ENCODE assay signal across 14 cellular contexts in genomic region chr1:86928819-86929218, GRCh38. TPM values are rescaled to one million over a fixed set of nuclear protein-coding genes. Genes with fewer than 3 reads are reported as not detected.
DNase-seq lines count a peak whose midpoint lies in the region; ATAC-seq, FAIRE-seq and TF ChIP-seq lines count a peak whose summit lies in the region.
"Had no signal": no experiment of that assay in that cellular context is flagged by ENCODE, and none has a peak within 500 bp of the region (broad histone marks: within the 10 kb centered on the region; RNA-seq: fewer than 3 reads in every experiment).

No MANE protein-coding gene starts in this region.

- POLR2A ChIA-PET in HEK293 (lab: Yijun Ruan, JAX): no interaction called here
- POLR2A ChIA-PET in HepG2 (lab: Yijun Ruan, JAX): no interaction called here
- POLR2A ChIA-PET in OCI-LY7 (lab: Charles Lee): interaction anchor here (1.2 kb wide), 1 partner anchor 11 kb away, joined by 3 read pairs; no protein-coding TSS in a partner anchor

- CTCF ChIA-PET in HEK293 (lab: Yijun Ruan, JAX): no interaction called here
- CTCF ChIA-PET in HepG2 (lab: Yijun Ruan, JAX; ENCODE audit: low intra/inter-chr PET ratio, low total read pairs): no interaction called here
- CTCF ChIA-PET in OCI-LY7 (lab: Charles Lee; ENCODE audit: unreplicated experiment): no interaction called here

- TF ChIP-seq RAD21 in HepG2 (CRISPR knock-in tag; IDR thresholded peaks at IDR 0.05): no peak

- intact Hi-C loops in HepG2 (cut with micrococcal nuclease; ENCODE audit: unreplicated experiment): no loop called here
- intact Hi-C loops in OCI-LY7 (cut with micrococcal nuclease; ENCODE audit: unreplicated experiment): no loop called here

- H3K27ac ChIP-seq in HEK293 (ENCODE audit: extremely low read depth, low read depth, low read length) (no peak overlapping the region), SU-DHL-6 (ENCODE audit: low read depth, low read length) (peak overlapping the region; percentile 65; the same call in 1 of the 2 replicates), HepG2 (ENCODE audit: extremely low read length, insufficient read depth, low read length) (no peak overlapping the region), OCI-LY7 (ENCODE audit: low read depth, low read length, poor library complexity, severe bottlenecking) (no peak overlapping the region)
- H3K27ac ChIP-seq: C4-2B had no signal

- in situ Hi-C loops in HepG2 (cut with HindIII; ENCODE audit: extremely low pct_ligation_motif_present, low pct_unique_long_range_greater_than_20kb): no loop called here

- no peak for FAIRE-seq in HepG2 (lab: Jason Lieb, UNC)
- FAIRE-seq: GM12891 had no signal

- peaks cover 76% of the 10 kb centered on the region for H3F3A ChIP-seq in SU-DHL-6 (ENCODE audit: insufficient read depth)

- DNase-seq in HepG2 (ENCODE audit: low spot score): no peak
- DNase-seq in OCI-LY7 (ENCODE audit: low spot score): no peak
- DNase-seq in AG08395 (ENCODE audit: low spot score): no peak
- DNase-seq: ACHN; AML-193; Caco-2; CD4-positive, alpha-beta T cell; GOT3; H9 had no signal

- peaks cover 100% of the 10 kb centered on the region for H3K79me2 ChIP-seq in SU-DHL-6 (ENCODE audit: insufficient read depth, low read length)
- H3K79me2 ChIP-seq in HepG2 (ENCODE audit: insufficient read depth, low read length): peaks cover 100% of the 10 kb centered on the region
- peaks cover 100% of the 10 kb centered on the region for H3K79me2 ChIP-seq in OCI-LY7 (ENCODE audit: insufficient read depth, low read depth, low read length)

- TF ChIP-seq EP300 in HepG2 (IDR thresholded peaks at IDR 0.05; ENCODE audit: low read depth in 2 of 2, low read length in 2 of 2) (no peak), HepG2 (CRISPR knock-in tag; IDR thresholded peaks at IDR 0.05; ENCODE audit: borderline replicate concordance) (no peak)

- TF ChIP-seq CTCF in HEK293 (tag by site-specific recombination; IDR thresholded peaks at IDR 0.05): no peak
- TF ChIP-seq CTCF in SU-DHL-6 (IDR thresholded peaks at IDR 0.05; ENCODE audit: insufficient read depth, low read length, poor library complexity, severe bottlenecking): no peak
- no peak for TF ChIP-seq CTCF in HepG2 (CRISPR knock-in tag; IDR thresholded peaks at IDR 0.05)
- TF ChIP-seq CTCF in OCI-LY7 (conservative IDR thresholded peaks at IDR 0.05; ENCODE audit: low read length): no peak

- WGBS in HepG2 (ENCODE audit: low lambda C conversion rate): 6% methylated on average over 1 of the region's 1 CpG

- no peak overlapping the region for H2AFZ ChIP-seq in SU-DHL-6 (ENCODE audit: low read depth, low read length, severe bottlenecking)
- no peak overlapping the region for H2AFZ ChIP-seq in HepG2 (ENCODE audit: low read length)
- H2AFZ ChIP-seq in OCI-LY7 (ENCODE audit: low read length): no peak overlapping the region

- H3K4me3 ChIP-seq in HEK293 (ENCODE audit: low read depth, low read length): no peak overlapping the region
- H3K4me3 ChIP-seq in SU-DHL-6 (ENCODE audit: insufficient read depth, low read length, poor library complexity, severe bottlenecking): no peak overlapping the region
- H3K4me3 ChIP-seq in HepG2 (replicated peaks in 1 of 3; ENCODE audit: insufficient read depth in 1 of 3, low read depth in 2 of 3, low read length in 3 of 3): peak overlapping the region in 2 of 3 experiments; percentile 16 to 21; a peak in 2 of 6 replicates
- no peak overlapping the region for H3K4me3 ChIP-seq in OCI-LY7 (ENCODE audit: low read depth, low read length, poor library complexity, severe bottlenecking)

- ATAC-seq in HepG2 (no peak), GM19463 (IDR thresholded peaks at IDR 0.05; ENCODE audit: unreplicated experiment) (no peak)

- H3K9ac ChIP-seq in SU-DHL-6 (ENCODE audit: low read length): no peak overlapping the region
- no peak overlapping the region for H3K9ac ChIP-seq in HepG2 (ENCODE audit: insufficient read depth, low read depth, low read length)

- H3K9me2 ChIP-seq in SU-DHL-6 (replicated peaks; ENCODE audit: insufficient read depth, low read length) (no peaks in the 10 kb centered on the region), OCI-LY7 (ENCODE audit: insufficient read depth, low read length) (no peaks in the 10 kb centered on the region)

- H3K36me3 ChIP-seq in HEK293 (ENCODE audit: control insufficient read depth in 2 of 2, insufficient read depth in 1 of 2, low read length in 2 of 2) (no peaks in the 10 kb centered on the region), SU-DHL-6 (ENCODE audit: low read length) (0 out of 2 replicates have a peak, but pooled peaks cover 3% of the 10 kb centered on the region), HepG2 (replicated peaks in 1 of 2; ENCODE audit: control insufficient read depth in 1 of 2, insufficient read depth in 2 of 2, low read length in 2 of 2) (peaks cover 0 to 1% of the 10 kb centered on the region in 2 experiments; a peak in 1 of 5 replicates), OCI-LY7 (ENCODE audit: insufficient read depth, low read length) (peaks cover 54% of the 10 kb centered on the region)

- H4K20me1 ChIP-seq in SU-DHL-6 (ENCODE audit: low read depth, low read length) (peaks cover 44% of the 10 kb centered on the region), HepG2 (ENCODE audit: insufficient read depth, low read length) (no peaks in the 10 kb centered on the region), OCI-LY7 (ENCODE audit: insufficient read depth, low read length) (peaks cover 9% of the 10 kb centered on the region; the same call in 1 of the 2 replicates)

- H3K27me3 ChIP-seq in SU-DHL-6 (ENCODE audit: low read length) (no peaks in the 10 kb centered on the region), HepG2 (ENCODE audit: control insufficient read depth in 1 of 2, insufficient read depth in 2 of 2, low read length in 2 of 2) (no peaks in the 10 kb centered on the region)

- H3K9me3 ChIP-seq in HEK293 (ENCODE audit: control insufficient read depth, insufficient read depth, low read depth, low read length) (no peaks in the 10 kb centered on the region), SU-DHL-6 (ENCODE audit: insufficient read depth, low read length) (peaks cover 10% of the 10 kb centered on the region; the same call in 1 of the 2 replicates), HepG2 (ENCODE audit: low read length) (peaks cover 22% of the 10 kb centered on the region), OCI-LY7 (ENCODE audit: low read length) (peaks cover 62% of the 10 kb centered on the region; the same call in 1 of the 2 replicates)

- peak overlapping the region; percentile 91 for H3K4me2 ChIP-seq in SU-DHL-6 (ENCODE audit: low read depth, low read length, poor library complexity, severe bottlenecking)
- peak overlapping the region; percentile 59 for H3K4me2 ChIP-seq in HepG2 (ENCODE audit: low read depth, low read length)
- H3K4me2 ChIP-seq in OCI-LY7 (ENCODE audit: low read length): no peak overlapping the region

- H3K4me1 ChIP-seq in HEK293 (ENCODE audit: control insufficient read depth, insufficient read depth, low read length) (0 out of 2 replicates have a peak, but pooled peaks cover 2% of the 10 kb centered on the region), HepG2 (ENCODE audit: insufficient read depth, low read length) (peaks cover 67% of the 10 kb centered on the region), OCI-LY7 (ENCODE audit: insufficient read depth, low read length, poor library complexity, severe bottlenecking) (peaks cover 22% of the 10 kb centered on the region)

- BruUV-seq in HepG2 (replicated peaks; lab: Mats Ljungman, UMichigan) (no TSS peak), OCI-LY7 (replicated peaks; lab: Mats Ljungman, UMichigan) (no TSS peak)

- no peak for TF ChIP-seq POLR2A in HepG2 (IDR thresholded peaks at IDR 0.05; ENCODE audit: insufficient read depth in 1 of 2, low read depth in 2 of 2, low read length in 2 of 2)

RNA-seq across cellular contexts. Expression of gene HS2ST1, which starts 14.4 kb away (rescaled TPM):
- total RNA-seq in HepG2 (2016; rRNA removed; fragmentation: Illumina TruSeq; extraction: Trizol) (51.2 and 58.7 TPM in 2 replicates), OCI-LY7 (2022) (54.4 and 63.7 TPM in 2 replicates)
- 9.1 and 9.3 TPM in 2 replicates for total RNA-seq in HepG2 (2016; cell fraction: cytosol; rRNA removed; fragmentation: Illumina TruSeq; extraction: Trizol; ENCODE audit: low read depth)
- total RNA-seq in HepG2 (2016; cell fraction: insoluble cytoplasmic fraction; rRNA removed; fragmentation: Illumina TruSeq; extraction: Trizol): 47.0 and 61.5 TPM in 2 replicates
- 17.7 and 21.3 TPM in 2 replicates for total RNA-seq in HepG2 (2016; cell fraction: membrane; rRNA removed; fragmentation: Illumina TruSeq; extraction: Trizol)
- total RNA-seq in HepG2 (2016; cell fraction: nucleus; rRNA removed; fragmentation: Illumina TruSeq; extraction: Trizol): 55.0 and 59.2 TPM in 2 replicates
- 19.6 and 22.1 TPM in 2 replicates for polyA plus RNA-seq in HepG2 (2011; rRNA removed)
- 9.0 and 13.8 TPM in 2 replicates for polyA plus RNA-seq in HepG2 (2011; cell fraction: cytosol; rRNA removed)
- 3.7 and 5.2 TPM in 2 replicates for polyA plus RNA-seq in HepG2 (2011; cell fraction: nucleus; rRNA removed)
- polyA plus RNA-seq in HepG2 (2012): 27.9 and 38.2 TPM in 2 replicates
- 3.6 TPM in 2 replicates for polyA plus RNA-seq in HepG2 (2016; cell fraction: cytosol; fragmentation: Illumina TruSeq; extraction: Trizol; ENCODE audit: low read depth)
- 41.4 and 41.7 TPM in 2 replicates for polyA plus RNA-seq in HepG2 (2016; cell fraction: insoluble cytoplasmic fraction; fragmentation: Illumina TruSeq; extraction: Trizol; ENCODE audit: low read depth)
- 11.4 and 11.7 TPM in 2 replicates for polyA plus RNA-seq in HepG2 (2016; cell fraction: membrane; fragmentation: Illumina TruSeq; extraction: Trizol; ENCODE audit: low read depth)
- polyA plus RNA-seq in HepG2 (2016; cell fraction: nucleus; fragmentation: Illumina TruSeq; extraction: Trizol; ENCODE audit: insufficient read depth, low read depth): 49.1 and 51.8 TPM in 2 replicates
- 8.4 and 14.9 TPM in 2 replicates for polyA minus RNA-seq in HepG2 (2011; rRNA and poly(A)+ RNA removed; ENCODE audit: low replicate concordance)
- 28.0 and 34.0 TPM in 2 replicates for polyA minus RNA-seq in HepG2 (2011; cell fraction: cytosol; rRNA and poly(A)+ RNA removed)
- 38.8 and 42.7 TPM in 2 replicates for polyA minus RNA-seq in HepG2 (2011; cell fraction: nucleus; rRNA and poly(A)+ RNA removed)
- total RNA-seq in OCI-LY7 (2014; rRNA removed; shearing (Covaris generic)): 20.9 and 36.7 TPM in 2 replicates

RNA-seq across cellular contexts. Expression of gene SELENOF, which starts 14.9 kb away (rescaled TPM):
- total RNA-seq in HepG2 (2016; rRNA removed; fragmentation: Illumina TruSeq; extraction: Trizol): 124 and 163 TPM in 2 replicates
- total RNA-seq in HepG2 (2016; cell fraction: cytosol; rRNA removed; fragmentation: Illumina TruSeq; extraction: Trizol; ENCODE audit: low read depth): 25.2 and 35.4 TPM in 2 replicates
- 130 and 171 TPM in 2 replicates for total RNA-seq in HepG2 (2016; cell fraction: insoluble cytoplasmic fraction; rRNA removed; fragmentation: Illumina TruSeq; extraction: Trizol)
- 69.8 and 78.9 TPM in 2 replicates for total RNA-seq in HepG2 (2016; cell fraction: membrane; rRNA removed; fragmentation: Illumina TruSeq; extraction: Trizol)
- total RNA-seq in HepG2 (2016; cell fraction: nucleus; rRNA removed; fragmentation: Illumina TruSeq; extraction: Trizol): 143 and 153 TPM in 2 replicates
- 88.2 and 133 TPM in 2 replicates for polyA plus RNA-seq in HepG2 (2011; rRNA removed)
- polyA plus RNA-seq in HepG2 (2011; cell fraction: cytosol; rRNA removed): 54.9 and 90.7 TPM in 2 replicates
- polyA plus RNA-seq in HepG2 (2011; cell fraction: nucleus; rRNA removed): 15.6 and 23.8 TPM in 2 replicates
- polyA plus RNA-seq in HepG2 (2012): 109 and 157 TPM in 2 replicates
- polyA plus RNA-seq in HepG2 (2016; cell fraction: cytosol; fragmentation: Illumina TruSeq; extraction: Trizol; ENCODE audit: low read depth): 26.8 and 27.6 TPM in 2 replicates
- 145 and 147 TPM in 2 replicates for polyA plus RNA-seq in HepG2 (2016; cell fraction: insoluble cytoplasmic fraction; fragmentation: Illumina TruSeq; extraction: Trizol; ENCODE audit: low read depth)
- polyA plus RNA-seq in HepG2 (2016; cell fraction: membrane; fragmentation: Illumina TruSeq; extraction: Trizol; ENCODE audit: low read depth): 57.9 and 59.8 TPM in 2 replicates
- polyA plus RNA-seq in HepG2 (2016; cell fraction: nucleus; fragmentation: Illumina TruSeq; extraction: Trizol; ENCODE audit: insufficient read depth, low read depth): 249 and 252 TPM in 2 replicates
- polyA minus RNA-seq in HepG2 (2011; rRNA and poly(A)+ RNA removed; ENCODE audit: low replicate concordance): 41.6 and 58.4 TPM in 2 replicates
- 50.9 and 59.9 TPM in 2 replicates for polyA minus RNA-seq in HepG2 (2011; cell fraction: cytosol; rRNA and poly(A)+ RNA removed)
- polyA minus RNA-seq in HepG2 (2011; cell fraction: nucleus; rRNA and poly(A)+ RNA removed): 38.8 and 44.2 TPM in 2 replicates
- total RNA-seq in OCI-LY7 (2014; rRNA removed; shearing (Covaris generic)): 93.0 and 99.4 TPM in 2 replicates
- total RNA-seq in OCI-LY7 (2022): 204 and 214 TPM in 2 replicates

Comparison
In these comparisons a context has a peak if more than half of its experiments do, and no peak if none do; other contexts are left out.
1. H3K4me3 ChIP-seq: peak in HepG2 (2 of 3); none in HEK293 (single experiment), SU-DHL-6 (single experiment) and OCI-LY7 (single experiment).